12 cellular contexts compared by ENCODE assay signal in the genomic region with DNA sequence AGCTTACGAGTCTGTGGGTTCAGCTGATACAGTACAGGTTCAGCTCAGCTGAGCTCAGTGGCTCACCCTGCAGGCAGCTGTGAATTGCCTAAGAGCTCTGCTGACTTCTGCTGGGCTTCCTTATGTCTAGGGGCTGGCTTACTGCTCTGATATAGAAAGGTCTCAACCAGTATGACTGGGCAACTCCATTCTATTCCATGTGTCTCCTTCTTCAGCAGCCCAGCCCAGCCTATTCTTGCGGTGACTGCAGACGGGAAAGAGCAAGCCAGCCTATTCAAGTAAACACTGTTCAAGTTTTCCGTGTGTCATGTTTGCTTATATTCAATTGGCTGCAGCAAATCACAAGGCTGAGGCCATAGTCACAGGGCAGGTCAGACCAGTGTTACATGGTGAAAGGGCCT.
DNase-seq lines count a peak whose midpoint lies in the region; ATAC-seq and TF ChIP-seq lines count a peak whose summit lies in the region.
"Had no signal": no experiment of that assay in that cellular context is flagged by ENCODE, and none has a peak within 500 bp of the region (broad histone marks: within the 10 kb centered on the region; RNA-seq: fewer than 3 reads in every experiment).

No MANE protein-coding gene starts in this region.

- no peak overlapping the region for H3K4me3 Mint-ChIP-seq in stimulated activated naive B cell treated with anti-CD40 and anti-IgM and Interleukin-4, amounts not matched to agents 10 μg/mL and 1 μg/mL and 100 μg/mL, for 72 hours

- ATAC-seq in GM18502 (IDR thresholded peaks at IDR 0.05; ENCODE audit: poor library complexity, unreplicated experiment), result no peak
- no peak for ATAC-seq in stimulated activated naive B cell treated with anti-CD40 and anti-IgM and Interleukin-4, amounts not matched to agents 10 μg/mL and 1 μg/mL and 100 μg/mL, for 72 hours (replicated peaks)

- DNase-seq in COLO668 (lab: John Stamatoyannopoulos, UW; ENCODE audit: unreplicated experiment), result peak; percentile 5
- DNase-seq in LHCN-M2 (ENCODE audit: low read depth), result peak; percentile 8
- DNase-seq in kidney tubule cell (ENCODE audit: low spot score), result peak; percentile 30
- no peak for DNase-seq in NCI-H2227 (lab: John Stamatoyannopoulos, UW; ENCODE audit: unreplicated experiment)
- no peak for DNase-seq in stimulated activated naive B cell treated with anti-CD40 and anti-IgM and Interleukin-4, amounts not matched to agents 10 μg/mL and 1 μg/mL and 100 μg/mL, for 72 hours
- no peak for DNase-seq in NCI-H2196 (lab: John Stamatoyannopoulos, UW; ENCODE audit: unreplicated experiment)
- DNase-seq: activated effector memory CD4-positive, alpha-beta T cell treated with anti-CD3 and anti-CD28 coated beads, Interleukin-2, amount 50 U/mL, for 16 hours; DND-41; midbrain; NCI-H187 treated with DMSO at 0.1 percent for 48 hours had no signal

- H3K4me1 Mint-ChIP-seq in stimulated activated naive B cell treated with anti-CD40 and anti-IgM and Interleukin-4, amounts not matched to agents 10 μg/mL and 1 μg/mL and 100 μg/mL, for 72 hours, result no peaks in the 10 kb centered on the region

- H3K36me3 Mint-ChIP-seq in stimulated activated naive B cell treated with anti-CD40 and anti-IgM and Interleukin-4, amounts not matched to agents 10 μg/mL and 1 μg/mL and 100 μg/mL, for 72 hours, result no peaks in the 10 kb centered on the region

- H3K27me3 Mint-ChIP-seq in stimulated activated naive B cell treated with anti-CD40 and anti-IgM and Interleukin-4, amounts not matched to agents 10 μg/mL and 1 μg/mL and 100 μg/mL, for 72 hours, result no peaks in the 10 kb centered on the region

- no peak overlapping the region for H3K27ac Mint-ChIP-seq in stimulated activated naive B cell treated with anti-CD40 and anti-IgM and Interleukin-4, amounts not matched to agents 10 μg/mL and 1 μg/mL and 100 μg/mL, for 72 hours

- H3K4me3 ChIP-seq in WI38 (ENCODE audit: low read depth, low read length), result no peak overlapping the region

- TF ChIP-seq CTCF in WI38 (IDR thresholded peaks at IDR 0.05; ENCODE audit: low read depth, low read length), result peak; percentile 33

- peaks cover under 1 to 13% of the 10 kb centered on the region in 2 donors for H3K9me3 Mint-ChIP-seq in stimulated activated naive B cell treated with anti-CD40 and anti-IgM and Interleukin-4, amounts not matched to agents 10 μg/mL and 1 μg/mL and 100 μg/mL, for 72 hours

Comparison
In these comparisons a context has a peak if more than half of its experiments do, and no peak if none do; other contexts are left out.
1. DNase-seq: peak in COLO668 (single experiment), LHCN-M2 (single experiment) and kidney tubule cell (single experiment); none in NCI-H2227 (single experiment), stimulated activated naive B cell treated with anti-CD40 and anti-IgM and Interleukin-4, amounts not matched to agents 10 μg/mL and 1 μg/mL and 100 μg/mL, for 72 hours (single experiment) and NCI-H2196 (single experiment).